Comparison of ENCODE assay signal across 30 cellular contexts in genomic region chr13:24861617-24862362, GRCh38.
"Had no signal": no experiment of that assay in that cellular context is flagged by ENCODE, and none has a peak within 500 bp of the region (broad histone marks: within the 10 kb centered on the region; RNA-seq: fewer than 3 reads in every experiment).

No MANE protein-coding gene starts in this region.

- ATAC-seq: activated CD8-positive, alpha-beta memory T cell treated with anti-CD3 and anti-CD28 coated beads, Interleukin-2, amount 10 ng/mL, durations not matched to agents 7 days and 5 days; activated naive CD8-positive, alpha-beta T cell treated with anti-CD3 and anti-CD28 coated beads, Interleukin-2, amount 50 U/mL, for 24 hours; Panc1 had no signal

- H3K4me3 ChIP-seq: SJCRH30, SK-N-MC had no signal

- H3K36me3 ChIP-seq: brain microvascular endothelial cell, SJCRH30, WERI-Rb-1 had no signal

- H3K27ac ChIP-seq: brain microvascular endothelial cell, SJCRH30, SK-N-MC, WERI-Rb-1 had no signal

- H3K9me3 ChIP-seq: SJCRH30 had no signal

- H3K27ac Mint-ChIP-seq: activated CD4-positive, alpha-beta memory T cell treated with anti-CD3 and anti-CD28 coated beads, Interleukin-2, amount 10 ng/mL, durations not matched to agents 7 days and 5 days; activated CD8-positive, alpha-beta memory T cell treated with anti-CD3 and anti-CD28 coated beads, Interleukin-2, amount 10 ng/mL, durations not matched to agents 7 days and 5 days; activated naive CD4-positive, alpha-beta T cell treated with anti-CD3 and anti-CD28 coated beads, Interleukin-2, amount 10 ng/mL, durations not matched to agents 7 days and 5 days; activated naive CD8-positive, alpha-beta T cell; activated naive CD8-positive, alpha-beta T cell treated with anti-CD3 and anti-CD28 coated beads, Interleukin-2, amount 50 U/mL, for 24 hours had no signal

- H3K27me3 ChIP-seq: brain microvascular endothelial cell had no signal

- H3K4me1 Mint-ChIP-seq: activated CD4-positive, alpha-beta memory T cell treated with anti-CD3 and anti-CD28 coated beads, Interleukin-2, amount 10 ng/mL, durations not matched to agents 7 days and 5 days; activated naive CD4-positive, alpha-beta T cell treated with anti-CD3 and anti-CD28 coated beads, Interleukin-2, amount 10 ng/mL, durations not matched to agents 7 days and 5 days had no signal

- H3K36me3 Mint-ChIP-seq: activated CD8-positive, alpha-beta memory T cell treated with anti-CD3 and anti-CD28 coated beads, Interleukin-2, amount 10 ng/mL, durations not matched to agents 7 days and 5 days; activated naive CD4-positive, alpha-beta T cell treated with anti-CD3 and anti-CD28 coated beads, Interleukin-2, amount 10 ng/mL, durations not matched to agents 7 days and 5 days; activated naive CD8-positive, alpha-beta T cell had no signal

- H3K9me3 Mint-ChIP-seq: activated CD4-positive, alpha-beta memory T cell treated with anti-CD3 and anti-CD28 coated beads, Interleukin-2, amount 10 ng/mL, durations not matched to agents 7 days and 5 days; activated naive CD4-positive, alpha-beta T cell treated with anti-CD3 and anti-CD28 coated beads, Interleukin-2, amount 10 ng/mL, durations not matched to agents 7 days and 5 days; activated naive CD8-positive, alpha-beta T cell treated with anti-CD3 and anti-CD28 coated beads, Interleukin-2, amount 50 U/mL, for 24 hours had no signal

- DNase-seq: activated CD4-positive, alpha-beta memory T cell treated with anti-CD3 and anti-CD28 coated beads, Interleukin-2, amount 10 ng/mL, durations not matched to agents 7 days and 5 days; activated CD4-positive, alpha-beta T cell treated with anti-CD3 and anti-CD28 coated beads for 1 hour; activated CD4-positive, alpha-beta T cell treated with anti-CD3 and anti-CD28 coated beads for 48 hours; activated CD4-positive, CD25-positive, alpha-beta regulatory T cell; activated CD8-positive, alpha-beta memory T cell treated with anti-CD3 and anti-CD28 coated beads for 24 hours; activated CD8-positive, alpha-beta memory T cell treated with anti-CD3 and anti-CD28 coated beads, Interleukin-2, amount 10 ng/mL, durations not matched to agents 7 days and 5 days; activated CD8-positive, alpha-beta memory T cell treated with anti-CD3 and anti-CD28 coated beads, Interleukin-2, amount 50 U/mL, for 48 hours; activated effector memory CD4-positive, alpha-beta T cell treated with Interleukin-2 at 50 U/mL for 16 hours; activated naive CD4-positive, alpha-beta T cell treated with anti-CD3 and anti-CD28 coated beads, Interleukin-2, amount 10 ng/mL, durations not matched to agents 7 days and 5 days; activated naive CD8-positive, alpha-beta T cell treated with anti-CD3 and anti-CD28 coated beads, Interleukin-2, amount 50 U/mL, for 24 hours; activated T-cell treated with anti-CD3 and anti-CD28 coated beads, Interleukin-2, amount 50 U/mL, for 48 hours; aorta; brain microvascular endothelial cell; central memory CD4-positive, alpha-beta T cell; Karpas-422; NCI-H1105; NCI-H1417 treated with DMSO at 0.1 percent for 48 hours; NCI-H187 treated with DMSO at 0.1 percent for 48 hours; NCI-H2081; NCI-H226; NCI-H446 treated with DMSO at 0.1 percent for 48 hours; NCI-H524; NCI-H69; SHP77; T1000; WERI-Rb-1 had no signal

- H3K4me3 Mint-ChIP-seq: activated CD4-positive, alpha-beta memory T cell treated with anti-CD3 and anti-CD28 coated beads, Interleukin-2, amount 10 ng/mL, durations not matched to agents 7 days and 5 days; activated CD8-positive, alpha-beta memory T cell treated with anti-CD3 and anti-CD28 coated beads, Interleukin-2, amount 10 ng/mL, durations not matched to agents 7 days and 5 days; activated naive CD4-positive, alpha-beta T cell treated with anti-CD3 and anti-CD28 coated beads, Interleukin-2, amount 10 ng/mL, durations not matched to agents 7 days and 5 days; activated naive CD8-positive, alpha-beta T cell; activated naive CD8-positive, alpha-beta T cell treated with anti-CD3 and anti-CD28 coated beads, Interleukin-2, amount 50 U/mL, for 24 hours had no signal
